Comparison of ENCODE assay signal across 32 cellular contexts in the genomic region with DNA sequence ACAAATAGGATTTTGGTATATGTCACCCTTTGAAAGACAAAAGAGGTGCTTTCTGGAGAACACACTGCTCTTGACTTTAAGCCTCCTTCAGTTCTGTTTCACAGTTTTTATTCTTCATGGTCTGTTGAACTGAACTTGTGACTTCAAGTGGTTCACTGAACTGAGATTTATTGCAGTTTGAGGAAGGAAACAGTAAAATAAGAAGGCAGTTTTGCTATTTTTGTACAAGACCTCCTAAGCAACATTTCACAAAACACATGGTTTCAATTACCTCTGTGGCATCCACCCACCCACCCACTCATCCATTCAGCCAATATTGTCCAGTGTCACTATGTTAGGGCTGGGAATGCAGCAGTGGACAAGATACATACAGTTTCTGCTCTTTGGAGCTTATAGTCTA.
DNase-seq lines count a peak whose midpoint lies in the region; ATAC-seq and TF ChIP-seq lines count a peak whose summit lies in the region.
"Had no signal": no experiment of that assay in that cellular context is flagged by ENCODE, and none has a peak within 500 bp of the region (broad histone marks: within the 10 kb centered on the region; RNA-seq: fewer than 3 reads in every experiment).

No MANE protein-coding gene starts in this region.

- peaks cover 3 to 8% (median 5%) of the 10 kb centered on the region in 3 donors for H3K27me3 Mint-ChIP-seq in naive B cell
- H3K27me3 Mint-ChIP-seq: activated naive CD8-positive, alpha-beta T cell treated with anti-CD3 and anti-CD28 coated beads, Interleukin-2, amount 10 ng/mL, durations not matched to agents 7 days and 5 days; naive thymus-derived CD4-positive, alpha-beta T cell had no signal

- ATAC-seq in HG02885 (IDR thresholded peaks at IDR 0.05; ENCODE audit: poor library complexity, unreplicated experiment) (peak; percentile 37), naive B cell (ENCODE audit: low read depth in 2 of 2) (peak; percentile 48 to 66), foreskin keratinocyte (no peak)
- ATAC-seq: left ventricle myocardium superior; naive thymus-derived CD4-positive, alpha-beta T cell had no signal

- TF ChIP-seq CTCF in GM12865 (IDR thresholded peaks at IDR 0.05; ENCODE audit: insufficient read depth, low read depth, low read length, missing control alignments) = no peak
- TF ChIP-seq CTCF in foreskin keratinocyte (conservative IDR thresholded peaks at IDR 0.05) = no peak

- H3K27me3 ChIP-seq in foreskin keratinocyte = no peaks in the 10 kb centered on the region
- H3K27me3 ChIP-seq: BE2C, tibial nerve had no signal

- H3K27ac Mint-ChIP-seq in naive B cell = peak overlapping the region in 1 of 6 donors; percentile 36
- H3K27ac Mint-ChIP-seq: activated naive CD8-positive, alpha-beta T cell treated with anti-CD3 and anti-CD28 coated beads, Interleukin-2, amount 10 ng/mL, durations not matched to agents 7 days and 5 days; activated T-cell treated with anti-CD3 and anti-CD28 coated beads, Interleukin-2, amount 50 U/mL, for 24 hours; naive thymus-derived CD4-positive, alpha-beta T cell had no signal

- peak overlapping the region in 4 of 8 donors; percentile 1 to 22 (median 17) for H3K4me3 Mint-ChIP-seq in naive B cell
- H3K4me3 Mint-ChIP-seq: activated naive CD8-positive, alpha-beta T cell treated with anti-CD3 and anti-CD28 coated beads, Interleukin-2, amount 10 ng/mL, durations not matched to agents 7 days and 5 days; activated T-cell treated with anti-CD3 and anti-CD28 coated beads, Interleukin-2, amount 50 U/mL, for 24 hours; naive thymus-derived CD4-positive, alpha-beta T cell had no signal

- DNase-seq in GM12865 (ENCODE audit: low read depth) (peak; percentile 3), RPMI7951 (ENCODE audit: low read depth) (peak; percentile 1), naive B cell (peak; percentile 7), NCI-H2196 treated with DMSO at 0.1 percent for 48 hours (lab: John Stamatoyannopoulos, UW; ENCODE audit: unreplicated experiment) (no peak), foreskin keratinocyte (no peak), putamen (ENCODE audit: low spot score) (no peak), NCI-H446 (lab: John Stamatoyannopoulos, UW) (no peak)
- DNase-seq: ACHN; activated CD4-positive, alpha-beta T cell treated with anti-CD3 and anti-CD28 coated beads, Interleukin-2, amount 50 U/mL, for 1 hour; activated gamma-delta T cell treated with Interleukin-2 at 50 U/mL for 16 hours; activated naive CD8-positive, alpha-beta T cell treated with anti-CD3 and anti-CD28 coated beads, Interleukin-2, amount 10 ng/mL, durations not matched to agents 7 days and 5 days; activated T-cell treated with anti-CD3 and anti-CD28 coated beads, Interleukin-2, amount 50 U/mL, for 24 hours; aorta; BE2C; DMS153; effector CD4-positive, alpha-beta T cell; GOT3; left ventricle myocardium superior; naive thymus-derived CD4-positive, alpha-beta T cell; NCI-H2029 treated with DMSO at 0.1 percent for 48 hours; NCI-H345; NCI-H748 treated with DMSO at 0.1 percent for 48 hours; nucleus accumbens; RPMI8226; stimulated activated CD4-positive, alpha-beta T cell treated with anti-CD3 and anti-CD28 coated beads, Interleukin-15, amount 100 ng/mL, for 24 hours; stimulated activated CD4-positive, alpha-beta T cell treated with anti-CD3 and anti-CD28 coated beads, Interleukin-4, amount 100 ng/mL, for 4 hours had no signal

- peaks cover 0 to 10% (median 1%) of the 10 kb centered on the region in 7 donors for H3K9me3 Mint-ChIP-seq in naive B cell
- H3K9me3 Mint-ChIP-seq: activated naive CD8-positive, alpha-beta T cell treated with anti-CD3 and anti-CD28 coated beads, Interleukin-2, amount 10 ng/mL, durations not matched to agents 7 days and 5 days; activated T-cell treated with anti-CD3 and anti-CD28 coated beads, Interleukin-2, amount 50 U/mL, for 24 hours had no signal

- H3K27ac ChIP-seq in foreskin keratinocyte = no peak overlapping the region
- H3K27ac ChIP-seq: cardiac muscle cell, HL-60, KMS-11, prostate gland, tibial nerve had no signal

- no peaks in the 10 kb centered on the region for H3K4me1 ChIP-seq in foreskin keratinocyte
- H3K4me1 ChIP-seq: BE2C, prostate gland, tibial nerve had no signal

- H3K4me1 Mint-ChIP-seq in naive B cell = peaks cover 12 to 24% (median 12%) of the 10 kb centered on the region in 3 donors
- H3K4me1 Mint-ChIP-seq: activated naive CD8-positive, alpha-beta T cell treated with anti-CD3 and anti-CD28 coated beads, Interleukin-2, amount 10 ng/mL, durations not matched to agents 7 days and 5 days; naive thymus-derived CD4-positive, alpha-beta T cell had no signal

- no peaks in the 10 kb centered on the region for H3K36me3 Mint-ChIP-seq in naive B cell
- H3K36me3 Mint-ChIP-seq: activated naive CD8-positive, alpha-beta T cell treated with anti-CD3 and anti-CD28 coated beads, Interleukin-2, amount 10 ng/mL, durations not matched to agents 7 days and 5 days; naive thymus-derived CD4-positive, alpha-beta T cell had no signal

- H3K4me3 ChIP-seq in GM12865 (ENCODE audit: low read depth, low read length) = no peak overlapping the region
- H3K4me3 ChIP-seq: cardiac muscle cell, prostate gland, tibial nerve had no signal

Comparison
In these comparisons a context has a peak if more than half of its experiments do, and no peak if none do; other contexts are left out.
1. DNase-seq: peak in GM12865 (single experiment), RPMI7951 (single experiment) and naive B cell (single experiment); none in NCI-H2196 treated with DMSO at 0.1 percent for 48 hours (single experiment), foreskin keratinocyte (0 of 2), putamen (single experiment) and NCI-H446 (0 of 2).